26 cellular contexts compared by ENCODE assay signal in the genomic region with DNA sequence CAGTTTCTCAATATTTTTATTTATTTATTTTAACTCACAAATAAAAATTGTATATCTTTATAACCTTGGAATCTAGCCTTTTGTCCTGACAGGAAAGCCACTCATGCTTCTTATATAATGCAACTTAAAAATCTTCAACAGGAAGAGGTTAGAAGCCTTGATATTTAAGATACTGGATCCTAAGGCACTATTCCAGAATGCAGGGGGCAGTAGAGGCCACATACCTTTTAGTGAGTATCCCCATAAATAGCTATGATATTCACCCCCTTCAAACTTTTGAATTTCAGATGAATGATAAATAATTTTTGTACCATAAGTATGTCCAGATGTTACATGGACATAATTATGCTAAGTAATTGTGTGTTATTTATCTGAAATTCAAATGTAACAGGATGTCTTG.
DNase-seq lines count a peak whose midpoint lies in the region; ATAC-seq and TF ChIP-seq lines count a peak whose summit lies in the region.
"Had no signal": no experiment of that assay in that cellular context is flagged by ENCODE, and none has a peak within 500 bp of the region (broad histone marks: within the 10 kb centered on the region; RNA-seq: fewer than 3 reads in every experiment).

No MANE protein-coding gene starts in this region.

- ATAC-seq in GM21360 (IDR thresholded peaks at IDR 0.05; ENCODE audit: unreplicated experiment): no peak
- ATAC-seq: activated T-cell treated with anti-CD3 and anti-CD28 coated beads, Interleukin-2, amount 50 U/mL, for 4 hours; body of pancreas; gastroesophageal sphincter; left ventricle myocardium superior; sciatic nerve had no signal

- H3K27ac Mint-ChIP-seq in type B pancreatic cell: no peak overlapping the region
- H3K27ac Mint-ChIP-seq: activated CD4-positive, alpha-beta memory T cell treated with anti-CD3 and anti-CD28 coated beads, Interleukin-2, amount 10 ng/mL, durations not matched to agents 7 days and 5 days; activated naive CD4-positive, alpha-beta T cell treated with anti-CD3 and anti-CD28 coated beads, Interleukin-2, amount 50 U/mL, for 24 hours; dendritic cell treated with granulocyte-macrophage colony-stimulating factor and Interleukin-4, amounts not matched to agents 40 ng/mL and 50 ng/mL, for 4 days had no signal

- H3K9me3 Mint-ChIP-seq in type B pancreatic cell: peaks cover 5% of the 10 kb centered on the region
- H3K9me3 Mint-ChIP-seq: dendritic cell treated with granulocyte-macrophage colony-stimulating factor and Interleukin-4, amounts not matched to agents 40 ng/mL and 50 ng/mL, for 4 days had no signal

- peak; percentile 23 for DNase-seq in NCI-H82 (lab: John Stamatoyannopoulos, UW)
- no peak for DNase-seq in NCI-H82 treated with DMSO at 0.1 percent for 48 hours (lab: John Stamatoyannopoulos, UW; ENCODE audit: unreplicated experiment)
- peak; percentile 11 for DNase-seq in RKO (ENCODE audit: low spot score)
- DNase-seq in epithelial cell of esophagus (ENCODE audit: low read depth): no peak
- no peak for DNase-seq in type B pancreatic cell (ENCODE audit: extremely low spot score, unreplicated experiment)
- no peak for DNase-seq in NCI-H524 (lab: John Stamatoyannopoulos, UW)
- no peak for DNase-seq in C1 segment of cervical spinal cord (lab: John Stamatoyannopoulos, UW)
- DNase-seq: activated CD4-positive, alpha-beta memory T cell treated with anti-CD3 and anti-CD28 coated beads, Interleukin-2, amount 10 ng/mL, durations not matched to agents 7 days and 5 days; activated T-cell treated with anti-CD3 and anti-CD28 coated beads, Interleukin-2, amount 50 U/mL, for 4 hours; body of pancreas; DMS79 treated with DMSO at 0.1 percent for 48 hours; KG1; left ventricle myocardium superior; NCI-H1417; NCI-H2171 treated with DMSO at 0.1 percent for 48 hours; NCI-H774; ovary; stimulated activated naive CD4-positive, alpha-beta T cell treated with Interleukin-2 at 50 U/mL for 16 hours; T-helper 1 cell; transverse colon had no signal

- no peak overlapping the region for H3K4me3 Mint-ChIP-seq in type B pancreatic cell
- H3K4me3 Mint-ChIP-seq: activated CD4-positive, alpha-beta memory T cell treated with anti-CD3 and anti-CD28 coated beads, Interleukin-2, amount 10 ng/mL, durations not matched to agents 7 days and 5 days; activated naive CD4-positive, alpha-beta T cell treated with anti-CD3 and anti-CD28 coated beads, Interleukin-2, amount 50 U/mL, for 24 hours; activated T-cell treated with anti-CD3 and anti-CD28 coated beads, Interleukin-2, amount 50 U/mL, for 4 hours; dendritic cell treated with granulocyte-macrophage colony-stimulating factor and Interleukin-4, amounts not matched to agents 40 ng/mL and 50 ng/mL, for 4 days had no signal

- no peaks in the 10 kb centered on the region for H3K36me3 Mint-ChIP-seq in type B pancreatic cell
- H3K36me3 Mint-ChIP-seq: activated naive CD4-positive, alpha-beta T cell treated with anti-CD3 and anti-CD28 coated beads, Interleukin-2, amount 50 U/mL, for 24 hours had no signal

- TF ChIP-seq CTCF in epithelial cell of esophagus (IDR thresholded peaks at IDR 0.05; ENCODE audit: insufficient read depth, low read depth, low read length, missing control alignments) (peak; percentile 11), type B pancreatic cell (conservative IDR thresholded peaks at IDR 0.05) (peak; percentile 44)

- no peak overlapping the region for H3K4me3 ChIP-seq in epithelial cell of esophagus (ENCODE audit: low read length)
- H3K4me3 ChIP-seq: A549, body of pancreas, gastroesophageal sphincter, ovary, transverse colon had no signal

- H3K4me1 Mint-ChIP-seq in type B pancreatic cell (ENCODE audit: unreplicated experiment): no peaks in the 10 kb centered on the region
- H3K4me1 Mint-ChIP-seq: activated CD4-positive, alpha-beta memory T cell treated with anti-CD3 and anti-CD28 coated beads, Interleukin-2, amount 10 ng/mL, durations not matched to agents 7 days and 5 days; activated naive CD4-positive, alpha-beta T cell treated with anti-CD3 and anti-CD28 coated beads, Interleukin-2, amount 50 U/mL, for 24 hours had no signal

- no peaks in the 10 kb centered on the region for H3K27me3 Mint-ChIP-seq in type B pancreatic cell
- H3K27me3 Mint-ChIP-seq: activated CD4-positive, alpha-beta memory T cell treated with anti-CD3 and anti-CD28 coated beads, Interleukin-2, amount 10 ng/mL, durations not matched to agents 7 days and 5 days; activated naive CD4-positive, alpha-beta T cell treated with anti-CD3 and anti-CD28 coated beads, Interleukin-2, amount 50 U/mL, for 24 hours; dendritic cell treated with granulocyte-macrophage colony-stimulating factor and Interleukin-4, amounts not matched to agents 40 ng/mL and 50 ng/mL, for 4 days had no signal

Comparison
In these comparisons a context has a peak if more than half of its experiments do, and no peak if none do; other contexts are left out.
1. DNase-seq: peak in NCI-H82 (single experiment) and RKO (single experiment); none in NCI-H82 treated with DMSO at 0.1 percent for 48 hours (single experiment), epithelial cell of esophagus (single experiment), type B pancreatic cell (single experiment), NCI-H524 (0 of 2) and C1 segment of cervical spinal cord (0 of 14).